Comparison of ENCODE assay signal across 13 cellular contexts in the genomic region with DNA sequence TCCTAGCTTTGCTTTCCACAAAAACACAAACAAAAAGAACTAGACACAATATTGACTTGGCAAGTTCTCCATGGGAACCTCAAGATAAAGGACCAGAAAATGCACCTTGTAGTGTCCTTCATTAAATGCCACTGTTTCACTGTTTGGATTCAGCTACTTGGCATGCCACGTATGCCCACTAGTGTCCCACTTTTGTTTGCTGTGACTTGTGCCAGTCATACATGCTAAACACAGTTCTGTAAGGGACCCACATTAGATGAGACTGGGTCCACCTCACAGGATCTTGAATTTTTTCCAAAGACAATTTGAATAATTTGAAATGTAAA.
DNase-seq lines count a peak whose midpoint lies in the region; ATAC-seq, FAIRE-seq and TF ChIP-seq lines count a peak whose summit lies in the region.
"Had no signal": no experiment of that assay in that cellular context is flagged by ENCODE, and none has a peak within 500 bp of the region (broad histone marks: within the 10 kb centered on the region; RNA-seq: fewer than 3 reads in every experiment).

No MANE protein-coding gene starts in this region.

- peaks cover 21% of the 10 kb centered on the region for H3K4me1 Mint-ChIP-seq in osteocyte (ENCODE audit: unreplicated experiment)
- H3K4me1 Mint-ChIP-seq: B cell had no signal

- intact Hi-C loops in IMR-90 (cut with micrococcal nuclease) = no loop called here

- no peak overlapping the region for H2AFZ ChIP-seq in IMR-90 (replicated peaks; ENCODE audit: low read length, poor library complexity)
- H2AFZ ChIP-seq in H1 (ENCODE audit: low read length) = no peak overlapping the region

- H3K56ac ChIP-seq in IMR-90 (ENCODE audit: extremely low read depth, insufficient read depth, low read length) = no peak overlapping the region
- no peak overlapping the region for H3K56ac ChIP-seq in H1 (replicated peaks; ENCODE audit: insufficient read length, low read depth, low read length)

- H3K4me1 ChIP-seq in IMR-90 (ENCODE audit: control insufficient read depth, insufficient read depth, low read length) (peaks cover 1% of the 10 kb centered on the region; the same call in 1 of the 2 replicates), H1 (replicated peaks in 1 of 4; ENCODE audit: control insufficient read depth in 3 of 4, insufficient read depth in 4 of 4, low read length in 3 of 4) (peaks cover 0 to 3% (median 0%) of the 10 kb centered on the region in 4 experiments; a peak in 3 of 7 replicates)
- H3K4me1 ChIP-seq: BLaER1 treated with 17β-estradiol and CSF1 and Interleukin-3, amounts not matched to agents 10 nM and 100 nM; HAP-1 had no signal

- H3K9me1 ChIP-seq in IMR-90 (ENCODE audit: insufficient read depth, low read length) = no peaks in the 10 kb centered on the region

- no peak overlapping the region for H3K9ac ChIP-seq in IMR-90 (ENCODE audit: low read depth, low read length)
- H3K9ac ChIP-seq in H1 (replicated peaks in 1 of 4; ENCODE audit: extremely low read depth in 1 of 4, low read depth in 3 of 4, low read length in 3 of 4) = no peak overlapping the region
- H3K9ac ChIP-seq: BLaER1 treated with 17β-estradiol and CSF1 and Interleukin-3, amounts not matched to agents 10 nM and 100 nM had no signal

- TF ChIP-seq EP300 in H1 (IDR thresholded peaks at IDR 0.05; ENCODE audit: borderline replicate concordance in 1 of 2, low read depth in 2 of 2, low read length in 2 of 2) = no peak

- ATAC-seq in IMR-90 (ENCODE audit: low read depth) (no peak), HG03354 (IDR thresholded peaks at IDR 0.05; ENCODE audit: poor library complexity, severe bottlenecking, unreplicated experiment) (no peak)
- ATAC-seq: CD8-positive, alpha-beta T cell had no signal

- H3K23ac ChIP-seq in IMR-90 (ENCODE audit: low read depth, low read length) (no peak overlapping the region), H1 (ENCODE audit: insufficient read length) (no peak overlapping the region)

- DNase-seq in IMR-90 = no peak
- DNase-seq in H1 (ENCODE audit: low read depth in 1 of 2, low spot score in 2 of 2) = no peak
- DNase-seq in osteocyte (ENCODE audit: extremely low spot score, unreplicated experiment) = no peak
- DNase-seq in glomerular visceral epithelial cell (ENCODE audit: extremely low spot score) = no peak
- no peak for DNase-seq in HT-29 (ENCODE audit: low spot score)
- DNase-seq: Calu3; CD8-positive, alpha-beta T cell; DMS79 treated with DMSO at 0.1 percent for 48 hours; GF-D8 had no signal

- no peaks in the 10 kb centered on the region for H3K36me3 ChIP-seq in IMR-90 (ENCODE audit: control insufficient read depth, insufficient read depth, low read length)
- H3K36me3 ChIP-seq in H1 (ENCODE audit: control insufficient read depth in 2 of 4, insufficient read depth in 4 of 4, low read length in 3 of 4) = no peaks in the 10 kb centered on the region
- H3K36me3 ChIP-seq: BLaER1 treated with 17β-estradiol and CSF1 and Interleukin-3, amounts not matched to agents 10 nM and 100 nM; HAP-1 had no signal

- no peak overlapping the region for H4K91ac ChIP-seq in IMR-90 (ENCODE audit: insufficient read depth, low read depth, low read length)
- no peak overlapping the region for H4K91ac ChIP-seq in H1 (replicated peaks; ENCODE audit: insufficient read length, low read length)

- H2BK15ac ChIP-seq in IMR-90 (ENCODE audit: low read depth, low read length) (no peak overlapping the region), H1 (ENCODE audit: low read length) (peak overlapping the region; percentile 53; the same call in 1 of the 2 replicates)

- no peaks in the 10 kb centered on the region for H3K23me2 ChIP-seq in H1 (ENCODE audit: low read depth, low read length)

- no peak overlapping the region for H3K4ac ChIP-seq in IMR-90 (ENCODE audit: low read depth, low read length)
- H3K4ac ChIP-seq in H1 (replicated peaks; ENCODE audit: insufficient read length, low read depth, low read length) = no peak overlapping the region

- H3K4me2 ChIP-seq in IMR-90 (ENCODE audit: low read depth, low read length) = no peak overlapping the region
- H3K4me2 ChIP-seq in H1 (ENCODE audit: insufficient read depth in 1 of 2, low read depth in 2 of 2, low read length in 2 of 2) = no peak overlapping the region
- H3K4me2 ChIP-seq: BLaER1 treated with 17β-estradiol and CSF1 and Interleukin-3, amounts not matched to agents 10 nM and 100 nM had no signal

- peak overlapping the region; percentile 31; the same call in 1 of the 2 replicates for H2AK5ac ChIP-seq in IMR-90 (ENCODE audit: low read depth, low read length)
- peak overlapping the region; percentile 93; the same call in 1 of the 2 replicates for H2AK5ac ChIP-seq in H1 (ENCODE audit: low read depth, low read length)

- H3K27me3 ChIP-seq in IMR-90 (ENCODE audit: control insufficient read depth, insufficient read depth, low read length) (no peaks in the 10 kb centered on the region; the same call in 1 of the 2 replicates), H1 (replicated peaks in 1 of 4; ENCODE audit: control insufficient read depth in 3 of 4, extremely low read depth in 1 of 4, insufficient read depth in 3 of 4, low read length in 3 of 4) (no peaks in the 10 kb centered on the region; a peak in 2 of 7 replicates)
- H3K27me3 ChIP-seq: BLaER1 treated with 17β-estradiol and CSF1 and Interleukin-3, amounts not matched to agents 10 nM and 100 nM had no signal

- POLR2A ChIA-PET in IMR-90 (lab: Charles Lee; ENCODE audit: unreplicated experiment) = no interaction called here
- POLR2A ChIA-PET in H1 (lab: Charles Lee; ENCODE audit: partially characterized antibody) = no interaction called here

- no peak overlapping the region for H3K18ac ChIP-seq in IMR-90 (ENCODE audit: low read depth, low read length)
- no peak overlapping the region for H3K18ac ChIP-seq in H1 (ENCODE audit: extremely low read depth, low read length)

- no peaks in the 10 kb centered on the region for H3K79me2 ChIP-seq in H1 (ENCODE audit: control insufficient read depth in 1 of 2, insufficient read depth in 2 of 2, low read length in 2 of 2)

- no peaks in the 10 kb centered on the region for H3K36me3 Mint-ChIP-seq in osteocyte (ENCODE audit: unreplicated experiment)
- H3K36me3 Mint-ChIP-seq: CD8-positive, alpha-beta T cell had no signal

- H3K27me3 Mint-ChIP-seq in osteocyte (ENCODE audit: unreplicated experiment) = no peaks in the 10 kb centered on the region
- H3K27me3 Mint-ChIP-seq: B cell had no signal

- TF ChIP-seq CTCF in IMR-90 (conservative IDR thresholded peaks at IDR 0.05; ENCODE audit: low read depth, low read length) (no peak), H1 (IDR thresholded peaks at IDR 0.05; ENCODE audit: control extremely low read depth in 1 of 3, insufficient read depth in 1 of 3, low read depth in 1 of 3, low read length in 3 of 3) (no peak), osteocyte (IDR thresholded peaks at IDR 0.05) (no peak)

- in situ Hi-C loops in IMR-90 (cut with MboI; ENCODE audit: low sequenced_read_pairs) = no loop called here

- no peak overlapping the region for H3K14ac ChIP-seq in IMR-90 (replicated peaks; ENCODE audit: low read depth, low read length)
- no peak overlapping the region for H3K14ac ChIP-seq in H1 (ENCODE audit: insufficient read length)

- H3K4me3 Mint-ChIP-seq in osteocyte (ENCODE audit: unreplicated experiment) = no peak overlapping the region
- H3K4me3 Mint-ChIP-seq: B cell; CD8-positive, alpha-beta T cell had no signal

- CTCF ChIA-PET in IMR-90 (lab: Yijun Ruan, JAX) (no interaction called here), H1 (lab: Charles Lee; ENCODE audit: partially characterized antibody) (no interaction called here)

- FAIRE-seq in H1 (lab: Jason Lieb, UNC) = no peak

- no peak for TF ChIP-seq POLR2A in IMR-90 (IDR thresholded peaks at IDR 0.05; ENCODE audit: low read depth, low read length)
- no peak for TF ChIP-seq POLR2A in H1 (IDR thresholded peaks at IDR 0.05; ENCODE audit: control extremely low read depth in 1 of 2, low read depth in 2 of 2, low read length in 2 of 2)

- H4K5ac ChIP-seq in IMR-90 (ENCODE audit: low read depth, low read length) (no peak overlapping the region), H1 (ENCODE audit: insufficient read length, low read depth, low read length) (no peak overlapping the region)

- no peak overlapping the region for H2AK9ac ChIP-seq in IMR-90 (replicated peaks; ENCODE audit: low read depth, low read length, poor library complexity)

- H3K79me1 ChIP-seq in IMR-90 (ENCODE audit: low read depth in 1 of 2, low read length in 2 of 2) = no peaks in the 10 kb centered on the region
- H3K79me1 ChIP-seq in H1 (ENCODE audit: low read depth, low read length) = no peaks in the 10 kb centered on the region

- TF ChIP-seq RAD21 in IMR-90 (IDR thresholded peaks at IDR 0.05; ENCODE audit: low read length) = no peak
- no peak for TF ChIP-seq RAD21 in H1 (IDR thresholded peaks at IDR 0.05 in 1 of 2, conservative IDR thresholded peaks at IDR 0.05 in 1 of 2; ENCODE audit: low read depth in 2 of 2, low read length in 2 of 2)

- H3K27ac Mint-ChIP-seq in osteocyte (ENCODE audit: unreplicated experiment) = peak overlapping the region; percentile 66
- H3K27ac Mint-ChIP-seq: B cell; CD8-positive, alpha-beta T cell had no signal

- H2BK20ac ChIP-seq in IMR-90 (ENCODE audit: low read depth, low read length) (no peak overlapping the region), H1 (ENCODE audit: low read length) (peak overlapping the region; percentile 44; the same call in 1 of the 2 replicates)

- H2BK120ac ChIP-seq in IMR-90 (ENCODE audit: low read depth, low read length) = peak overlapping the region; percentile 24; the same call in 1 of the 2 replicates
- no peak overlapping the region for H2BK120ac ChIP-seq in H1 (replicated peaks; ENCODE audit: low read depth, low read length)

- H3K27ac ChIP-seq in IMR-90 (ENCODE audit: insufficient read depth, low read length) = no peak overlapping the region
- H3K27ac ChIP-seq in H1 (ENCODE audit: low read depth, low read length) = no peak overlapping the region
- H3K27ac ChIP-seq: BLaER1 treated with 17β-estradiol and CSF1 and Interleukin-3, amounts not matched to agents 10 nM and 100 nM had no signal

- no CpG with 5 or more reads among the region's 1 CpG for WGBS in IMR-90 (ENCODE audit: extremely low coverage in 2 of 2, insufficient read length in 1 of 2), 2 experiments
- 92% methylated on average over 1 of the region's 1 CpG; no CpG with 5 or more reads in 1 of the 2 experiments for WGBS in H1 (ENCODE audit: extremely low coverage in 1 of 2, insufficient coverage in 1 of 2, insufficient read length in 1 of 2, insufficient replicate concordance in 2 of 2, low coverage in 1 of 2, low lambda C conversion rate in 2 of 2, missing lambda C conversion rate in 1 of 2), 2 experiments

- H2BK12ac ChIP-seq in H1 (ENCODE audit: low read depth, low read length) = peak overlapping the region; percentile 68; the same call in 1 of the 2 replicates

- H2BK5ac ChIP-seq in IMR-90 (ENCODE audit: low read depth, low read length, poor library complexity, severe bottlenecking) = no peak overlapping the region
- H2BK5ac ChIP-seq in H1 (ENCODE audit: low read depth, low read length) = no peak overlapping the region; the same call in 1 of the 2 replicates

- H3K4me3 ChIP-seq in IMR-90 (ENCODE audit: insufficient read depth, low read depth, low read length) = no peak overlapping the region
- no peak overlapping the region for H3K4me3 ChIP-seq in H1 (ENCODE audit: extremely low read depth in 1 of 4, insufficient read depth in 2 of 4, low read depth in 3 of 4, low read length in 4 of 4)
- H3K4me3 ChIP-seq: BLaER1 treated with 17β-estradiol and CSF1 and Interleukin-3, amounts not matched to agents 10 nM and 100 nM; HAP-1 had no signal

- no TSS peak for BruUV-seq in IMR-90 (replicated peaks; lab: Mats Ljungman, UMichigan)

- no peaks in the 10 kb centered on the region for H3K9me3 ChIP-seq in IMR-90 (ENCODE audit: control insufficient read depth, insufficient read depth, low read length)
- no peaks in the 10 kb centered on the region for H3K9me3 ChIP-seq in H1 (ENCODE audit: insufficient read depth in 2 of 2, low read depth in 1 of 2, low read length in 1 of 2)
- H3K9me3 ChIP-seq: BLaER1 treated with 17β-estradiol and CSF1 and Interleukin-3, amounts not matched to agents 10 nM and 100 nM; HAP-1 had no signal

- dilution Hi-C loops in IMR-90 (cut with HindIII; ENCODE audit: low sequenced_read_pairs, unreplicated experiment) = no loop called here

- no peaks in the 10 kb centered on the region for H3K9me3 Mint-ChIP-seq in osteocyte (ENCODE audit: unreplicated experiment)
- H3K9me3 Mint-ChIP-seq: CD8-positive, alpha-beta T cell had no signal

- H4K20me1 ChIP-seq in IMR-90 (ENCODE audit: insufficient read depth, low read length) (no peaks in the 10 kb centered on the region), H1 (replicated peaks in 1 of 2; ENCODE audit: control insufficient read depth in 1 of 2, insufficient read depth in 2 of 2, low read length in 2 of 2) (no peaks in the 10 kb centered on the region)
- H4K20me1 ChIP-seq: BLaER1 treated with 17β-estradiol and CSF1 and Interleukin-3, amounts not matched to agents 10 nM and 100 nM had no signal

- H4K8ac ChIP-seq in IMR-90 (ENCODE audit: low read depth in 2 of 2, low read length in 2 of 2) (no peak overlapping the region), H1 (ENCODE audit: extremely low read depth, insufficient read depth, low read length) (no peak overlapping the region)
